Comparison of ENCODE assay signal across 23 cellular contexts in the genomic region with DNA sequence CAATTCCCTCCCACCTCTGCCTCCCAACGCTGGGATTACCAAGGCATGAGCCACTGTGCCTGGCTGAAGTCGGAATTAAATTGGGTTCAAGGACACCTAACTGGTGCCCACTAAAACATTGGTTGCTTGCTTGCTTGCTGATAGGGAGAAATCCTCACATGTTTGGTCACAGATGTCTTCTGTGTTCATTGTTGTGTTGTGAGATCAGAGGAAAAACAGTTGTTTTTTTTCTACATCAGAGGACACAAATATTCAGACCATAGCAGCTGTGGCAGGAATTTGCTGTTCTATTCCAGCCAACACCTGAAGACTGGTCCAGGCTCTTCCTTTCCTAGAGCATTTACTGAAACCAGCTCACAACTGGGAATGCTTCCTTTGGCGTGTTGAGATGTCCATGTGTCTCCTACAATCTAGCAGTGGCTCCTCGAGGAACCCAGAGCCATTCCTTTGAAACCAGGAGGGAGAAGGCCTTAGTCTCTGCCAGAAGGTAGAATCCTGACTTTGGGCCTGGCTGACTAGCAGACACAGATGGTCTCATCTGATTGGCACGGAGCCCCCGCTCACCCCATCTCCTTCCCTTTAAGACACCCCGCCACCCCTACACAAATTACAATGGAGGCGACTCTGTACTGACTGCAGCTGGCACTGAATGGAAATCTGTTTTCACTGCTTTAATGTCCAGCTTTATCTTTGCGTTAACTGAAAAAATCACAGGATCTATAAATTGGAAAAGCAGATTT. TPM values are rescaled to one million over a fixed set of nuclear protein-coding genes. Genes with fewer than 3 reads are reported as not detected.
"Had no signal": no experiment of that assay in that cellular context is flagged by ENCODE, and none has a peak within 500 bp of the region (broad histone marks: within the 10 kb centered on the region; RNA-seq: fewer than 3 reads in every experiment).

No MANE protein-coding gene starts in this region.

- H3K4me3 ChIP-seq: SJSA1, SK-N-MC had no signal

- H3K27ac ChIP-seq: SJSA1, SK-N-MC had no signal

- DNase-seq: KBM-7, NCI-H1092, NCI-H1105 treated with DMSO at 0.1 percent for 48 hours, NCI-H1417 treated with DMSO at 0.1 percent for 48 hours, NCI-H146, NCI-H1694 treated with DMSO at 0.1 percent for 48 hours, NCI-H1930, NCI-H2081, NCI-H2107, NCI-H2227 treated with DMSO at 0.1 percent for 48 hours, NCI-H524, NCI-H526 treated with DMSO at 0.1 percent for 48 hours, NCI-H748 treated with DMSO at 0.1 percent for 48 hours, Right ventricle myocardium superior, RPMI8226, SIG-M5 had no signal

- FAIRE-seq: RCC 7860 had no signal

- H3K9me3 ChIP-seq: SJSA1 had no signal

- H3K36me3 ChIP-seq: SJSA1 had no signal

RNA-seq across cellular contexts. Expression of a gene that starts 24.3 kb away (rescaled TPM):
- total RNA-seq: HT-29, LHCN-M2, MCF 10A, NCI-H460, SJSA1 had no signal
